Comparison of ENCODE assay signal across 8 cellular contexts in the genomic region with DNA sequence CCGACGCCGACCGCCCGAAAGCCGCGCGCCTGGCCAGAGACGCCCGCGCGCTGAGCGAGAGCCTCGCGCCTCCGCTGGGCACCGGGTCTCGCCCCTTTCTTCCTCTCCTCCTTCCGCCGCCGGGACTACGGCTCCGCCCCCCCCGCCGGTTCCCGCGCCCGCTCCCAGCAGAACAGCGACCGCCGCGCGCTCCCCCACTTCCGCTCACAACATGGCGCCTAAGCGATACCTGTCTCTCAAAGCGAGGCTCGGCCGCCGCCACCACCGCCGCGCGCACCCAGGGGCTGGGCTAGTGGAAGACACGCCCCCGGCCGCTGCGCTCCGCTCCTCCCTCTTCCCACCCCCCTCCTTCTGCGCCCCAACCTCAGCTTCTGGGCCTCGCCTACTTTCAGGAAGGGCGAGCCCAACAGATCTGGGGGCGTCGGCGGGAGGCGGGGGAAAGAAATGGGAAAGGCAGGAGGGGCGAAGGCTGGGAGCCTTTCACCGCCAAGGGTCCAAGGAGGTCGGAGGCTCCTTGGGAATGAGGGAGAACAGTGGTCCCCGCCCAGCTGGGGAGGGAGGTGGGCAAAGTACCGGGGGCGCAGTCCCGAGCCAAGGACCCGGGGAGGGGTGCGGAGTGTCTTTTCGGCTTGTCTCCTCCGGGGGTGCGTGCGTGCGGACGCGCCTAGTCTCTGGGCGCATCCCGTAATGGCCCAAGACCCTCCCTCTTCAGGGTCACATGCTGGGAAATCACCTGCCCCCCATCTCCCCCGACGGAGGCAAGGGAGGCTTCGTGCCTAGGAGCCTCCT. TPM values are rescaled to one million over a fixed set of nuclear protein-coding genes. Genes with fewer than 3 reads are reported as not detected.
DNase-seq lines count a peak whose midpoint lies in the region; ATAC-seq and TF ChIP-seq lines count a peak whose summit lies in the region.

RPS6KA3 (minus strand) TSS at position 100 of the 789 bp plus-strand sequence. CDS start 277 bp downstream, outside the sequence.

- POLR2A ChIA-PET in PC-3 (lab: Charles Lee; ENCODE audit: unreplicated experiment): interaction anchor here (0.6 to 0.9 kb wide), 2 partner anchors 263 to 381 kb away, joined by 3 to 11 read pairs; no protein-coding TSS in a partner anchor

- H3K4me3 ChIP-seq in PC-3 (ENCODE audit: low read length) (peak within 1 kb of the TSS; percentile 84), mucosa of stomach (ENCODE audit: low read length) (peak within 1 kb of the TSS; percentile 82)

- H3K36me3 ChIP-seq in PC-3 (ENCODE audit: low read depth, low read length): no peaks in the 10 kb centered on the region
- no peaks in the 10 kb centered on the region for H3K36me3 ChIP-seq in mucosa of stomach (ENCODE audit: control insufficient read depth, insufficient read depth, low read length)

- H2AFZ ChIP-seq in PC-3 (ENCODE audit: low read length): peak within 1 kb of the TSS; percentile 86

- BruUV-seq in PC-3 (replicated peaks; lab: Mats Ljungman, UMichigan): no TSS peak

- peak; percentile 83 for ATAC-seq in GM21528 (IDR thresholded peaks at IDR 0.05; ENCODE audit: low FRiP score, unreplicated experiment)
- peak; percentile 72 for ATAC-seq in PC-3

- no peak for TF ChIP-seq EP300 in Ishikawa (IDR thresholded peaks at IDR 0.05; ENCODE audit: borderline replicate concordance)

- CTCF ChIA-PET in PC-3 (lab: Charles Lee): interaction anchor here (1.2 kb wide), 1 partner anchor 95 kb away, joined by 10 read pairs; no protein-coding TSS in a partner anchor

- no peak for TF ChIP-seq RAD21 in Ishikawa (IDR thresholded peaks at IDR 0.05; ENCODE audit: low read depth)

- peak; percentile 66 for TF ChIP-seq POLR2A in erythroblast (IDR thresholded peaks at IDR 0.05; ENCODE audit: low read length)

- H3K9ac ChIP-seq in PC-3 (ENCODE audit: low read length) (peak within 1 kb of the TSS; percentile 93), mucosa of stomach (ENCODE audit: low read length) (peak within 1 kb of the TSS; percentile 80)

- H3K4me2 ChIP-seq in PC-3 (ENCODE audit: low read length): peak within 1 kb of the TSS; percentile 90

- H3K79me2 ChIP-seq in PC-3 (ENCODE audit: low read length): peaks cover 44% of the 10 kb centered on the region

- H3K27ac ChIP-seq in PC-3 (ENCODE audit: low read length): peak within 1 kb of the TSS; percentile 67

- no peak for TF ChIP-seq CTCF in PC-3 (conservative IDR thresholded peaks at IDR 0.05; ENCODE audit: low read depth, low read length)

- intact Hi-C loops in PC-3 (cut with micrococcal nuclease): no loop called here

- DNase-seq in DMS114 treated with DMSO at 0.1 percent for 48 hours (lab: John Stamatoyannopoulos, UW; ENCODE audit: unreplicated experiment) (peak; percentile 64), PC-3 (peak; percentile 82), erythroblast (lab: John Stamatoyannopoulos, UW) (peak; percentile 91 to 94)
- DNase-seq in activated T-cell treated with anti-CD3 and anti-CD28 coated beads, Interleukin-2, amount 50 U/mL, for 1 hour: peak; percentile 92
- DNase-seq in stimulated activated CD8-positive, alpha-beta memory T cell treated with anti-CD3 and anti-CD28 coated beads, Interleukin-4, amount 100 ng/mL, for 48 hours: peak; percentile 89

- H4K20me1 ChIP-seq in PC-3 (ENCODE audit: low read length): peaks cover 24% of the 10 kb centered on the region

- H3K4me1 ChIP-seq in PC-3 (ENCODE audit: insufficient read depth, low read length) (peaks cover 49% of the 10 kb centered on the region), mucosa of stomach (ENCODE audit: control insufficient read depth, insufficient read depth, low read length) (peaks cover 5% of the 10 kb centered on the region)

- H3K27me3 ChIP-seq in PC-3 (ENCODE audit: low read length) (no peaks in the 10 kb centered on the region), mucosa of stomach (ENCODE audit: control insufficient read depth, insufficient read depth, low read length) (no peaks in the 10 kb centered on the region)

- peaks cover 5% of the 10 kb centered on the region for H3F3A ChIP-seq in PC-3 (ENCODE audit: low read length, unreplicated experiment)

- no peaks in the 10 kb centered on the region for H3K9me2 ChIP-seq in PC-3 (replicated peaks; ENCODE audit: low read length)

- H3K9me3 ChIP-seq in PC-3 (ENCODE audit: low read length): no peaks in the 10 kb centered on the region
- no peaks in the 10 kb centered on the region for H3K9me3 ChIP-seq in mucosa of stomach (ENCODE audit: control insufficient read depth, low read length)

TF ChIP-seq in Ishikawa, 13 proteins besides CTCF, POLR2A, EP300 and RAD21:
- TF ChIP-seq REST (IDR thresholded peaks at IDR 0.05; ENCODE audit: low read depth) (no peak), TAF1 (IDR thresholded peaks at IDR 0.05; ENCODE audit: low read depth) (peak; percentile 47; the same call in 1 of the 2 replicates), ZBTB7A (IDR thresholded peaks at IDR 0.05; ENCODE audit: low read depth) (peak; percentile 78), EGR1 (IDR thresholded peaks at IDR 0.05) (peak; percentile 48; the same call in 1 of the 2 replicates), FOXM1 (IDR thresholded peaks at IDR 0.05; ENCODE audit: borderline replicate concordance, low read depth) (no peak), CEBPB (IDR thresholded peaks at IDR 0.05) (no peak), TEAD4 (IDR thresholded peaks at IDR 0.05) (no peak), YY1 (IDR thresholded peaks at IDR 0.05; ENCODE audit: low read depth) (peak; percentile 87), CREB1 (IDR thresholded peaks at IDR 0.05; ENCODE audit: low read depth) (no peak), NFIC (IDR thresholded peaks at IDR 0.05) (no peak), TCF12 (IDR thresholded peaks at IDR 0.05; ENCODE audit: low read depth) (0 out of 2 replicates have a peak, but pooled peaks have one; percentile 19)
- TF ChIP-seq, protein P1, sequence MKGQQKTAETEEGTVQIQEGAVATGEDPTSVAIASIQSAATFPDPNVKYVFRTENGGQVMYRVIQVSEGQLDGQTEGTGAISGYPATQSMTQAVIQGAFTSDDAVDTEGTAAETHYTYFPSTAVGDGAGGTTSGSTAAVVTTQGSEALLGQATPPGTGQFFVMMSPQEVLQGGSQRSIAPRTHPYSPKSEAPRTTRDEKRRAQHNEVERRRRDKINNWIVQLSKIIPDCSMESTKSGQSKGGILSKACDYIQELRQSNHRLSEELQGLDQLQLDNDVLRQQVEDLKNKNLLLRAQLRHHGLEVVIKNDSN (IDR thresholded peaks at IDR 0.05): no peak
- TF ChIP-seq, protein P2, sequence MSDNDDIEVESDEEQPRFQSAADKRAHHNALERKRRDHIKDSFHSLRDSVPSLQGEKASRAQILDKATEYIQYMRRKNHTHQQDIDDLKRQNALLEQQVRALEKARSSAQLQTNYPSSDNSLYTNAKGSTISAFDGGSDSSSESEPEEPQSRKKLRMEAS (IDR thresholded peaks at IDR 0.05): peak; percentile 27; the same call in 1 of the 2 replicates

RNA-seq across cellular contexts. Expression of gene RPS6KA3, which starts in this region (rescaled TPM):
- total RNA-seq in PC-3 (2014; rRNA removed): 22.8 and 24.6 TPM in 2 replicates

Comparison
In these comparisons a context has a peak if more than half of its experiments do, and no peak if none do; other contexts are left out.
1. Peak in every context shown above with its lines: DNase-seq, ATAC-seq, H3K4me3 ChIP-seq and H3K27ac ChIP-seq.